12 cellular contexts compared by ENCODE assay signal in genomic region chr2:9692392-9693137, GRCh38.
DNase-seq lines count a peak whose midpoint lies in the region; ATAC-seq, FAIRE-seq and TF ChIP-seq lines count a peak whose summit lies in the region.
"Had no signal": no experiment of that assay in that cellular context is flagged by ENCODE, and none has a peak within 500 bp of the region (broad histone marks: within the 10 kb centered on the region; RNA-seq: fewer than 3 reads in every experiment).

No MANE protein-coding gene starts in this region.

- no peaks in the 10 kb centered on the region for H3K79me2 ChIP-seq in GM23338 (replicated peaks; ENCODE audit: insufficient read depth)
- no peaks in the 10 kb centered on the region for H3K79me2 ChIP-seq in fibroblast of lung (ENCODE audit: control insufficient read depth, insufficient read depth, low read length)
- H3K79me2 ChIP-seq: parathyroid adenoma had no signal

- H3K4me1 ChIP-seq in GM23338 (ENCODE audit: insufficient read depth) = peaks cover 6% of the 10 kb centered on the region; the same call in 1 of the 2 replicates
- H3K4me1 ChIP-seq in fibroblast of lung (ENCODE audit: control insufficient read depth, extremely low read depth, insufficient read depth, low read length) = peaks cover 7% of the 10 kb centered on the region
- H3K4me1 ChIP-seq in ovary (ENCODE audit: insufficient read depth) = no peaks in the 10 kb centered on the region
- H3K4me1 ChIP-seq: parathyroid adenoma had no signal

- TF ChIP-seq POLR2A in ovary (IDR thresholded peaks at IDR 0.05) = no peak

- H3K36me3 ChIP-seq in GM23338 (ENCODE audit: insufficient read depth) (no peaks in the 10 kb centered on the region), fibroblast of lung (ENCODE audit: control insufficient read depth, insufficient read depth, low read length) (no peaks in the 10 kb centered on the region), ovary (no peaks in the 10 kb centered on the region)
- H3K36me3 ChIP-seq: brain microvascular endothelial cell had no signal

- no peak overlapping the region for H3K4me3 ChIP-seq in GM23338
- peak overlapping the region in 1 of 4 experiments; percentile 34 for H3K4me3 ChIP-seq in fibroblast of lung (replicated peaks in 1 of 4; ENCODE audit: control extremely low read depth in 1 of 4, insufficient read depth in 1 of 4, low read depth in 3 of 4, low read length in 4 of 4)
- no peak overlapping the region for H3K4me3 ChIP-seq in skin epidermis
- no peak overlapping the region for H3K4me3 ChIP-seq in ovary

- H3K9me3 Mint-ChIP-seq in GM23338 = no peaks in the 10 kb centered on the region; the same call in 2 of the 3 replicates

- no peaks in the 10 kb centered on the region for H4K20me1 ChIP-seq in GM23338 (replicated peaks; ENCODE audit: insufficient read depth)
- H4K20me1 ChIP-seq in fibroblast of lung (ENCODE audit: control insufficient read depth, extremely low read depth, insufficient read depth, low read length) = no peaks in the 10 kb centered on the region

- no peaks in the 10 kb centered on the region for H3K9me2 ChIP-seq in GM23338 (ENCODE audit: insufficient read depth)

- intact Hi-C loops in ovary (cut with DNase I) = no loop called here

- 49 to 67% (median 65%) methylated on average over 21 of the region's 21 CpGs for WGBS in ovary, 3 donors

- DNase-seq in GM23338 (ENCODE audit: low spot score) (peak; percentile 21), RPMI7951 (ENCODE audit: low read depth) (peak; percentile 89), fibroblast of lung (ENCODE audit: low read depth in 2 of 2) (peak; percentile 20 to 30), ovary (no peak), foreskin melanocyte (no peak), OCI-M1 (lab: John Stamatoyannopoulos, UW) (no peak), frontal cortex (ENCODE audit: low spot score in 2 of 2) (no peak)
- DNase-seq: activated CD4-positive, alpha-beta T cell treated with anti-CD3 and anti-CD28 coated beads for 48 hours; NK-92 treated with Interleukin-12 subunit alpha and Interleukin-12 subunit beta, amount 100 ng/mL, for 24 hours had no signal

- ATAC-seq in GM23338 = peak; percentile 54

- H2AFZ ChIP-seq in GM23338 (peak overlapping the region; percentile 69), fibroblast of lung (ENCODE audit: low read length) (peak overlapping the region; percentile 63)
- H2AFZ ChIP-seq: parathyroid adenoma had no signal

- H3K4me3 Mint-ChIP-seq in GM23338 = no peak overlapping the region

- no peaks in the 10 kb centered on the region for H3F3A ChIP-seq in GM23338 (replicated peaks; ENCODE audit: low read depth)

- H3K9me3 ChIP-seq in fibroblast of lung (ENCODE audit: control insufficient read depth, insufficient read depth, low read depth, low read length) = no peaks in the 10 kb centered on the region
- H3K9me3 ChIP-seq in ovary = no peaks in the 10 kb centered on the region

- TF ChIP-seq EP300 in ovary (IDR thresholded peaks at IDR 0.05) = no peak

- peaks cover 9% of the 10 kb centered on the region for H3K27me3 Mint-ChIP-seq in GM23338 (ENCODE audit: insufficient read depth, low read depth, poor library complexity)

- H3K9ac ChIP-seq in fibroblast of lung (ENCODE audit: insufficient read depth, low read length) = no peak overlapping the region
- H3K9ac ChIP-seq: parathyroid adenoma had no signal

- H3K4me1 Mint-ChIP-seq in GM23338 = peaks cover 17% of the 10 kb centered on the region

- H3K27ac Mint-ChIP-seq in GM23338 = no peak overlapping the region

- H3K4me2 ChIP-seq in GM23338 (0 out of 2 replicates have a peak overlapping the region, but pooled peaks have one; percentile 38), fibroblast of lung (ENCODE audit: extremely low read depth, insufficient read depth, low read length) (peak overlapping the region; percentile 83)

- H3K27me3 ChIP-seq in GM23338 (ENCODE audit: insufficient read depth) (no peaks in the 10 kb centered on the region), fibroblast of lung (ENCODE audit: control insufficient read depth, insufficient read depth, low read length) (no peaks in the 10 kb centered on the region), ovary (no peaks in the 10 kb centered on the region)
- H3K27me3 ChIP-seq: brain microvascular endothelial cell had no signal

- no peak overlapping the region for H3K27ac ChIP-seq in GM23338 (ENCODE audit: low read depth)
- peak overlapping the region; percentile 57 for H3K27ac ChIP-seq in fibroblast of lung (ENCODE audit: insufficient read depth, low read length)
- peak overlapping the region in 14 of 21 experiments; percentile 14 to 75 (median 56) for H3K27ac ChIP-seq in skin epidermis
- no peak overlapping the region for H3K27ac ChIP-seq in ovary
- H3K27ac ChIP-seq: brain microvascular endothelial cell, parathyroid adenoma had no signal

- TF ChIP-seq CTCF in GM23338 (conservative IDR thresholded peaks at IDR 0.05; ENCODE audit: low read depth in 2 of 2) (no peak), fibroblast of lung (conservative IDR thresholded peaks at IDR 0.05 in 1 of 2, IDR thresholded peaks at IDR 0.05 in 1 of 2; ENCODE audit: low read depth in 1 of 2, low read length in 2 of 2) (no peak), ovary (IDR thresholded peaks at IDR 0.05) (no peak)

- FAIRE-seq in frontal cortex (lab: Jason Lieb, UNC) = no peak

- no peaks in the 10 kb centered on the region for H3K36me3 Mint-ChIP-seq in GM23338 (ENCODE audit: low read depth)

TF ChIP-seq in GM23338, 12 proteins besides CTCF, POLR2A, EP300 and RAD21 (continues in another document):
- TF ChIP-seq POLR2AphosphoS5 (IDR thresholded peaks at IDR 0.05; ENCODE audit: low read depth) (no peak), CREB1 (CRISPR knock-in tag; IDR thresholded peaks at IDR 0.05; ENCODE audit: low read depth) (no peak), EZH2phosphoT487 (IDR thresholded peaks at IDR 0.05; ENCODE audit: unreplicated experiment) (no peak), JUNB (IDR thresholded peaks at IDR 0.05; ENCODE audit: unreplicated experiment) (no peak), STAT1 (IDR thresholded peaks at IDR 0.05; ENCODE audit: unreplicated experiment) (no peak), ETS1 (IDR thresholded peaks at IDR 0.05) (no peak)

Comparison
In these comparisons a context has a peak if more than half of its experiments do, and no peak if none do; other contexts are left out.
1. DNase-seq: peak in GM23338 (single experiment), RPMI7951 (single experiment) and fibroblast of lung (2 of 2); none in ovary (0 of 5), foreskin melanocyte (single experiment), OCI-M1 (single experiment) and frontal cortex (0 of 2).
2. H3K27ac ChIP-seq: peak in fibroblast of lung (single experiment) and skin epidermis (14 of 21); none in GM23338 (single experiment) and ovary (0 of 2).